ENCODE assay signal across 21 cellular contexts in genomic region chr20:50044353-50044960, GRCh38.
A peak's percentile ranks its signal among the peaks of the same experiment; 100 is the strongest.
DNase-seq lines count a peak whose midpoint lies in the region; FAIRE-seq and TF ChIP-seq lines count a peak whose summit lies in the region.
"Had no signal": no experiment of that assay in that cellular context is flagged by ENCODE, and none has a peak within 500 bp of the region (broad histone marks: within the 10 kb centered on the region; RNA-seq: fewer than 3 reads in every experiment).

No MANE protein-coding gene starts in this region.

- peak overlapping the region; percentile 43; the same call in 1 of the 2 replicates for H2BK12ac ChIP-seq in H1 (ENCODE audit: low read depth, low read length)

- no peak for TF ChIP-seq RAD21 in H1 (IDR thresholded peaks at IDR 0.05 in 1 of 2, conservative IDR thresholded peaks at IDR 0.05 in 1 of 2; ENCODE audit: low read depth in 2 of 2, low read length in 2 of 2)

- no peak overlapping the region for H2AFZ ChIP-seq in H1 (ENCODE audit: low read length)

- POLR2A ChIA-PET in activated CD4-positive, alpha-beta T cell treated with anti-CD3 and anti-CD28 coated beads, Interleukin-2, amount 10 ng/mL, durations not matched to agents 7 days and 5 days (lab: Charles Lee), result no interaction called here
- POLR2A ChIA-PET in H1 (lab: Charles Lee; ENCODE audit: partially characterized antibody), result interaction anchor here (0.9 to 1.6 kb wide), 2 partner anchors 53 to 73 kb away, joined by 3 read pairs; no protein-coding TSS in a partner anchor

- H3K23me2 ChIP-seq in H1 (ENCODE audit: low read depth, low read length), result no peaks in the 10 kb centered on the region

- H2BK120ac ChIP-seq in H1 (replicated peaks; ENCODE audit: low read depth, low read length), result peak overlapping the region; percentile 49

- H3K4me3 ChIP-seq in H1 (ENCODE audit: extremely low read depth in 1 of 4, insufficient read depth in 2 of 4, low read depth in 3 of 4, low read length in 4 of 4) (no peak overlapping the region), kidney (ENCODE audit: low read length in 2 of 2) (no peak overlapping the region)

- intact Hi-C loops in activated CD4-positive, alpha-beta T cell treated with anti-CD3 and anti-CD28 coated beads, Interleukin-2, amount 10 ng/mL, durations not matched to agents 24 days and 14 days (cut with micrococcal nuclease), result no loop called here
- intact Hi-C loops in CD14-positive monocyte (cut with micrococcal nuclease), result no loop called here
- intact Hi-C loops in kidney (cut with DNase I), result no loop called here

- H3K4me1 Mint-ChIP-seq in activated CD4-positive, alpha-beta T cell treated with anti-CD3 and anti-CD28 coated beads, Interleukin-2, amount 10 ng/mL, durations not matched to agents 7 days and 5 days, result peaks cover 13% of the 10 kb centered on the region
- peaks cover 7% of the 10 kb centered on the region for H3K4me1 Mint-ChIP-seq in activated CD4-positive, alpha-beta T cell treated with anti-CD3 and anti-CD28 coated beads, Interleukin-2, amount 10 ng/mL, durations not matched to agents 24 days and 14 days
- H3K4me1 Mint-ChIP-seq in nephron progenitor cell (peaks cover 75% of the 10 kb centered on the region), CD14-positive monocyte (peaks cover 48% of the 10 kb centered on the region)

- no peak overlapping the region for H2BK15ac ChIP-seq in H1 (ENCODE audit: low read length)

- H4K20me1 ChIP-seq in H1 (replicated peaks in 1 of 2; ENCODE audit: control insufficient read depth in 1 of 2, insufficient read depth in 2 of 2, low read length in 2 of 2), result no peaks in the 10 kb centered on the region

- peaks cover 4% of the 10 kb centered on the region for H3K9me3 Mint-ChIP-seq in activated CD4-positive, alpha-beta T cell treated with anti-CD3 and anti-CD28 coated beads, Interleukin-2, amount 10 ng/mL, durations not matched to agents 7 days and 5 days
- peaks cover 3% of the 10 kb centered on the region for H3K9me3 Mint-ChIP-seq in activated CD4-positive, alpha-beta T cell treated with anti-CD3 and anti-CD28 coated beads, Interleukin-2, amount 10 ng/mL, durations not matched to agents 24 days and 14 days
- H3K9me3 Mint-ChIP-seq in nephron progenitor cell (no peaks in the 10 kb centered on the region), CD14-positive monocyte (peaks cover 0 to 3% (median 0%) of the 10 kb centered on the region in 7 donors)

- H3K9me3 ChIP-seq in H1 (ENCODE audit: insufficient read depth in 2 of 2, low read depth in 1 of 2, low read length in 1 of 2) (no peaks in the 10 kb centered on the region), kidney (ENCODE audit: control insufficient read depth in 1 of 2, low read length in 2 of 2) (no peaks in the 10 kb centered on the region)
- H3K9me3 ChIP-seq: SK-N-SH had no signal

- no peak overlapping the region for H3K14ac ChIP-seq in H1 (ENCODE audit: insufficient read length)

- 78% methylated on average over 5 of the region's 5 CpGs; no CpG with 5 or more reads in 1 of the 2 experiments for WGBS in H1 (ENCODE audit: extremely low coverage in 1 of 2, insufficient coverage in 1 of 2, insufficient read length in 1 of 2, insufficient replicate concordance in 2 of 2, low coverage in 1 of 2, low lambda C conversion rate in 2 of 2, missing lambda C conversion rate in 1 of 2), 2 experiments

- no peak overlapping the region for H3K4ac ChIP-seq in H1 (replicated peaks; ENCODE audit: insufficient read length, low read depth, low read length)

- H3K36me3 ChIP-seq in H1 (ENCODE audit: control insufficient read depth in 2 of 4, insufficient read depth in 4 of 4, low read length in 3 of 4), result no peaks in the 10 kb centered on the region
- H3K36me3 ChIP-seq in kidney (ENCODE audit: control insufficient read depth in 1 of 2, insufficient read depth in 2 of 2, low read length in 2 of 2), result no peaks in the 10 kb centered on the region

- no peak overlapping the region for H3K4me2 ChIP-seq in H1 (ENCODE audit: insufficient read depth in 1 of 2, low read depth in 2 of 2, low read length in 2 of 2)
- H3K4me2 ChIP-seq: SK-N-SH had no signal

- H3K23ac ChIP-seq in H1 (ENCODE audit: insufficient read length), result no peak overlapping the region

- no peak for DNase-seq in activated CD4-positive, alpha-beta T cell treated with anti-CD3 and anti-CD28 coated beads, Interleukin-2, amount 10 ng/mL, durations not matched to agents 7 days and 5 days
- DNase-seq in activated CD4-positive, alpha-beta T cell treated with anti-CD3 and anti-CD28 coated beads, Interleukin-2, amount 10 ng/mL, durations not matched to agents 24 days and 14 days, result no peak
- DNase-seq in H1 (ENCODE audit: low read depth in 1 of 2, low spot score in 2 of 2) (no peak), nephron progenitor cell (no peak), CD14-positive monocyte (ENCODE audit: low spot score) (no peak), NCI-H128 (lab: John Stamatoyannopoulos, UW; ENCODE audit: unreplicated experiment) (no peak), kidney (no peak), epidermal melanocyte (ENCODE audit: insufficient read length, low spot score) (no peak)
- DNase-seq: ACHN, GOT3, Kasumi-1, NCI-H1417 treated with DMSO at 0.1 percent for 48 hours, NCI-H187 treated with DMSO at 0.1 percent for 48 hours, NCI-H2107, NCI-H69, SIG-M5, SK-N-SH had no signal

- no peaks in the 10 kb centered on the region for H3K27me3 ChIP-seq in H1 (replicated peaks in 1 of 4; ENCODE audit: control insufficient read depth in 3 of 4, extremely low read depth in 1 of 4, insufficient read depth in 3 of 4, low read length in 3 of 4)

- no peak overlapping the region for H2BK20ac ChIP-seq in H1 (ENCODE audit: low read length)

- no peak overlapping the region for H3K9ac ChIP-seq in H1 (replicated peaks in 1 of 4; ENCODE audit: extremely low read depth in 1 of 4, low read depth in 3 of 4, low read length in 3 of 4)
- no peak overlapping the region for H3K9ac ChIP-seq in kidney (ENCODE audit: low read length in 2 of 2)
- H3K9ac ChIP-seq: SK-N-SH had no signal

- FAIRE-seq in H1 (lab: Jason Lieb, UNC), result no peak
- no peak for FAIRE-seq in kidney (lab: Jason Lieb, UNC)
- FAIRE-seq: G401.6, GM12892 had no signal

- H4K8ac ChIP-seq in H1 (ENCODE audit: extremely low read depth, insufficient read depth, low read length), result no peak overlapping the region; the same call in 1 of the 2 replicates

- H3K27ac Mint-ChIP-seq in activated CD4-positive, alpha-beta T cell treated with anti-CD3 and anti-CD28 coated beads, Interleukin-2, amount 10 ng/mL, durations not matched to agents 7 days and 5 days, result peak overlapping the region; percentile 60
- H3K27ac Mint-ChIP-seq in activated CD4-positive, alpha-beta T cell treated with anti-CD3 and anti-CD28 coated beads, Interleukin-2, amount 10 ng/mL, durations not matched to agents 24 days and 14 days, result no peak overlapping the region
- H3K27ac Mint-ChIP-seq in nephron progenitor cell (peak overlapping the region; percentile 22), CD14-positive monocyte (no peak overlapping the region)

- no peaks in the 10 kb centered on the region for H3K36me3 Mint-ChIP-seq in activated CD4-positive, alpha-beta T cell treated with anti-CD3 and anti-CD28 coated beads, Interleukin-2, amount 10 ng/mL, durations not matched to agents 7 days and 5 days (ENCODE audit: low read depth)
- no peaks in the 10 kb centered on the region for H3K36me3 Mint-ChIP-seq in activated CD4-positive, alpha-beta T cell treated with anti-CD3 and anti-CD28 coated beads, Interleukin-2, amount 10 ng/mL, durations not matched to agents 24 days and 14 days (ENCODE audit: low read depth)
- H3K36me3 Mint-ChIP-seq in nephron progenitor cell (ENCODE audit: low read depth) (no peaks in the 10 kb centered on the region), CD14-positive monocyte (peaks cover 0 to 4% of the 10 kb centered on the region in 2 donors)

- no peak overlapping the region for H3K56ac ChIP-seq in H1 (replicated peaks; ENCODE audit: insufficient read length, low read depth, low read length)

- no peak overlapping the region for H3K18ac ChIP-seq in H1 (ENCODE audit: extremely low read depth, low read length)

- H3K27me3 Mint-ChIP-seq in activated CD4-positive, alpha-beta T cell treated with anti-CD3 and anti-CD28 coated beads, Interleukin-2, amount 10 ng/mL, durations not matched to agents 7 days and 5 days, result peaks cover 11% of the 10 kb centered on the region
- H3K27me3 Mint-ChIP-seq in activated CD4-positive, alpha-beta T cell treated with anti-CD3 and anti-CD28 coated beads, Interleukin-2, amount 10 ng/mL, durations not matched to agents 24 days and 14 days, result peaks cover 22% of the 10 kb centered on the region
- peaks cover 2% of the 10 kb centered on the region for H3K27me3 Mint-ChIP-seq in nephron progenitor cell (ENCODE audit: low read depth, poor library complexity)
- H3K27me3 Mint-ChIP-seq in CD14-positive monocyte (ENCODE audit: low read depth in 3 of 3), result peaks cover 0 to 3% (median 0%) of the 10 kb centered on the region in 3 donors

- no peak overlapping the region for H4K5ac ChIP-seq in H1 (ENCODE audit: insufficient read length, low read depth, low read length)

- H3K4me1 ChIP-seq in H1 (replicated peaks in 1 of 4; ENCODE audit: control insufficient read depth in 3 of 4, insufficient read depth in 4 of 4, low read length in 3 of 4) (peaks cover 0 to 9% (median 4%) of the 10 kb centered on the region in 4 experiments; a peak in 4 of 7 replicates), kidney (ENCODE audit: control insufficient read depth in 1 of 2, insufficient read depth in 1 of 2, low read depth in 1 of 2, low read length in 2 of 2) (peaks cover 0 to 6% of the 10 kb centered on the region in 2 donors)

- H3K27ac ChIP-seq in H1 (ENCODE audit: low read depth, low read length) (no peak overlapping the region), kidney (ENCODE audit: low read depth in 2 of 2, low read length in 2 of 2) (no peak overlapping the region)
- H3K27ac ChIP-seq: 22Rv1, C4-2B had no signal

- H3K79me1 ChIP-seq in H1 (ENCODE audit: low read depth, low read length), result no peaks in the 10 kb centered on the region

- H2BK5ac ChIP-seq in H1 (ENCODE audit: low read depth, low read length), result no peak overlapping the region

- no peak overlapping the region for H3K4me3 Mint-ChIP-seq in activated CD4-positive, alpha-beta T cell treated with anti-CD3 and anti-CD28 coated beads, Interleukin-2, amount 10 ng/mL, durations not matched to agents 7 days and 5 days
- H3K4me3 Mint-ChIP-seq in activated CD4-positive, alpha-beta T cell treated with anti-CD3 and anti-CD28 coated beads, Interleukin-2, amount 10 ng/mL, durations not matched to agents 24 days and 14 days, result no peak overlapping the region
- H3K4me3 Mint-ChIP-seq in nephron progenitor cell (no peak overlapping the region), CD14-positive monocyte (no peak overlapping the region)

- no peak for TF ChIP-seq EP300 in H1 (IDR thresholded peaks at IDR 0.05; ENCODE audit: borderline replicate concordance in 1 of 2, low read depth in 2 of 2, low read length in 2 of 2)

- H2AK5ac ChIP-seq in H1 (ENCODE audit: low read depth, low read length), result peak overlapping the region; percentile 33; the same call in 1 of the 2 replicates

- no peaks in the 10 kb centered on the region for H3K79me2 ChIP-seq in H1 (ENCODE audit: control insufficient read depth in 1 of 2, insufficient read depth in 2 of 2, low read length in 2 of 2)

- no peak for TF ChIP-seq POLR2A in H1 (IDR thresholded peaks at IDR 0.05; ENCODE audit: control extremely low read depth in 1 of 2, low read depth in 2 of 2, low read length in 2 of 2)

- H4K91ac ChIP-seq in H1 (replicated peaks; ENCODE audit: insufficient read length, low read length), result peak overlapping the region; percentile 80

- CTCF ChIA-PET in activated CD4-positive, alpha-beta T cell treated with anti-CD3 and anti-CD28 coated beads, Interleukin-2, amount 10 ng/mL, durations not matched to agents 7 days and 5 days (lab: Charles Lee), result interaction anchor here (0.7 kb wide), 1 partner anchor 12 kb away, joined by 3 read pairs; no protein-coding TSS in a partner anchor
- CTCF ChIA-PET in H1 (lab: Charles Lee; ENCODE audit: partially characterized antibody), result interaction anchor here (0.5 to 3.4 kb wide), 4 partner anchors 26 to 195 kb away, joined by 3 to 15 read pairs (median 4); no protein-coding TSS in a partner anchor

- no peak for TF ChIP-seq CTCF in H1 (IDR thresholded peaks at IDR 0.05; ENCODE audit: control extremely low read depth in 1 of 3, insufficient read depth in 1 of 3, low read depth in 1 of 3, low read length in 3 of 3)
- no peak for TF ChIP-seq CTCF in nephron progenitor cell (IDR thresholded peaks at IDR 0.05)
- no peak for TF ChIP-seq CTCF in CD14-positive monocyte (IDR thresholded peaks at IDR 0.05)
- no peak for TF ChIP-seq CTCF in kidney (IDR thresholded peaks at IDR 0.05; ENCODE audit: borderline replicate concordance, extremely low read depth, insufficient read depth)

Comparison
In these comparisons a context has a peak if more than half of its experiments do, and no peak if none do; other contexts are left out.
1. H3K27ac Mint-ChIP-seq: peak in activated CD4-positive, alpha-beta T cell treated with anti-CD3 and anti-CD28 coated beads, Interleukin-2, amount 10 ng/mL, durations not matched to agents 7 days and 5 days (single experiment) and nephron progenitor cell (single experiment); none in activated CD4-positive, alpha-beta T cell treated with anti-CD3 and anti-CD28 coated beads, Interleukin-2, amount 10 ng/mL, durations not matched to agents 24 days and 14 days (single experiment) and CD14-positive monocyte (0 of 7).